15 cellular contexts compared by ENCODE assay signal in the genomic region with DNA sequence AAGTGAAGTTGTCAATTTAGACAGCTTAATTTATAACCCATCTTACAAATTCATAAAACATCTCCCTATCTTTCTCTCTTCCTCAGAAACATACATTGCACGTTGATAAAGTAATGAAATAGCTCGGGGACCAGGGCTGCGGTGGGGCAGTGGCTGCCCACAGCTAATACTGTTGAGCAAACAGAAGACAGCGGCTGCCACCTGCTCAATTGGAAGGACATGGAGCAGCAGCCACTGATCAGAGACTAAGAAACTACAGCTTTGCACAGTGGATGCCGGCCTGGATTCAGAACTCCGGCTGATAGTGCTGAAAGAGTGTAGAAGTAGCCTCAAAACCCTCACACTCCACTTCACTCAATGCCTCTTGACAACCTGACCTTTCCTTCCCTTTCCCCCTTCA.
A peak's percentile ranks its signal among the peaks of the same experiment; 100 is the strongest.
DNase-seq lines count a peak whose midpoint lies in the region; TF ChIP-seq lines count a peak whose summit lies in the region.
"Had no signal": no experiment of that assay in that cellular context is flagged by ENCODE, and none has a peak within 500 bp of the region (broad histone marks: within the 10 kb centered on the region; RNA-seq: fewer than 3 reads in every experiment).

No MANE protein-coding gene starts in this region.

- no peak overlapping the region for H3K4me3 ChIP-seq in A673 (ENCODE audit: low read depth, low read length, poor library complexity, severe bottlenecking)
- H3K4me3 ChIP-seq: BLaER1 treated with 17β-estradiol and CSF1 and Interleukin-3, amounts not matched to agents 10 nM and 100 nM had no signal

- CTCF ChIA-PET in A673 (lab: Charles Lee), result no interaction called here

- H3K9me3 ChIP-seq in A673 (ENCODE audit: low read depth, low read length, poor library complexity, severe bottlenecking), result no peaks in the 10 kb centered on the region
- H3K9me3 ChIP-seq: BLaER1 treated with 17β-estradiol and CSF1 and Interleukin-3, amounts not matched to agents 10 nM and 100 nM had no signal

- H3K27me3 ChIP-seq in A673 (replicated peaks; ENCODE audit: insufficient read depth, low read depth, low read length, poor library complexity), result peaks cover 47% of the 10 kb centered on the region

- no TSS peak for BruUV-seq in A673 (replicated peaks; lab: Mats Ljungman, UMichigan)

- H3K36me3 ChIP-seq in A673 (ENCODE audit: insufficient read depth, low read length, poor library complexity, severe bottlenecking), result no peaks in the 10 kb centered on the region
- H3K36me3 ChIP-seq: BLaER1 treated with 17β-estradiol and CSF1 and Interleukin-3, amounts not matched to agents 10 nM and 100 nM had no signal

- no peaks in the 10 kb centered on the region for H3K4me1 ChIP-seq in A673 (ENCODE audit: insufficient read depth, low read length, poor library complexity, severe bottlenecking)
- H3K4me1 ChIP-seq: BLaER1 treated with 17β-estradiol and CSF1 and Interleukin-3, amounts not matched to agents 10 nM and 100 nM had no signal

- intact Hi-C loops in posterior vena cava (cut with DNase I) (no loop called here), A673 (cut with micrococcal nuclease; ENCODE audit: unreplicated experiment) (no loop called here)

- POLR2A ChIA-PET in A673 (lab: Charles Lee; ENCODE audit: low non-redundant PET), result no interaction called here

- DNase-seq in NCI-H510A treated with DMSO at 0.1 percent for 48 hours (lab: John Stamatoyannopoulos, UW), result peak; percentile 39
- no peak for DNase-seq in NCI-H510A (lab: John Stamatoyannopoulos, UW)
- peak; percentile 50 for DNase-seq in NCI-H2029 treated with DMSO at 0.1 percent for 48 hours (lab: John Stamatoyannopoulos, UW)
- DNase-seq in islet precursor cell, result peak; percentile 40
- peak; percentile 56 for DNase-seq in posterior vena cava (ENCODE audit: low spot score)
- no peak for DNase-seq in A673 (ENCODE audit: low spot score)
- no peak for DNase-seq in activated effector memory CD4-positive, alpha-beta T cell treated with anti-CD3 and anti-CD28 coated beads, Interleukin-2, amount 50 U/mL, for 16 hours
- no peak for DNase-seq in activated CD8-positive, alpha-beta memory T cell treated with anti-CD3 and anti-CD28 coated beads for 24 hours
- DNase-seq: 8988T; ACHN; Calu3; CD4-positive, CD25-positive, alpha-beta regulatory T cell; DND-41; GDM1 had no signal

- no peak overlapping the region for H3K27ac ChIP-seq in A673 (ENCODE audit: low read depth, low read length, poor library complexity, severe bottlenecking)
- H3K27ac ChIP-seq: BLaER1 treated with 17β-estradiol and CSF1 and Interleukin-3, amounts not matched to agents 10 nM and 100 nM had no signal

- TF ChIP-seq CTCF in A673 (conservative IDR thresholded peaks at IDR 0.05; ENCODE audit: low read depth, low read length), result no peak

Comparison
In these comparisons a context has a peak if more than half of its experiments do, and no peak if none do; other contexts are left out.
1. DNase-seq: peak in NCI-H510A treated with DMSO at 0.1 percent for 48 hours (single experiment), NCI-H2029 treated with DMSO at 0.1 percent for 48 hours (single experiment), islet precursor cell (single experiment) and posterior vena cava (single experiment); none in NCI-H510A (single experiment), A673 (single experiment), activated effector memory CD4-positive, alpha-beta T cell treated with anti-CD3 and anti-CD28 coated beads, Interleukin-2, amount 50 U/mL, for 16 hours (single experiment) and activated CD8-positive, alpha-beta memory T cell treated with anti-CD3 and anti-CD28 coated beads for 24 hours (single experiment).